24 cellular contexts compared by ENCODE assay signal in genomic region chr1:39835935-39836594, GRCh38. TPM values are rescaled to one million over a fixed set of nuclear protein-coding genes. Genes with fewer than 3 reads are reported as not detected.
DNase-seq lines count a peak whose midpoint lies in the region; ATAC-seq, FAIRE-seq and TF ChIP-seq lines count a peak whose summit lies in the region.
"Had no signal": no experiment of that assay in that cellular context is flagged by ENCODE, and none has a peak within 500 bp of the region (broad histone marks: within the 10 kb centered on the region; RNA-seq: fewer than 3 reads in every experiment).

No MANE protein-coding gene starts in this region.

- DNase-seq in NCI-H510A treated with DMSO at 0.1 percent for 48 hours (lab: John Stamatoyannopoulos, UW) (peak; percentile 100), NCI-H510A (lab: John Stamatoyannopoulos, UW) (no peak), SJCRH30 (peak in 1 of 2 experiments; percentile 50), keratinocyte (ENCODE audit: low read depth, low spot score) (no peak), NCI-H2196 treated with DMSO at 0.1 percent for 48 hours (lab: John Stamatoyannopoulos, UW; ENCODE audit: unreplicated experiment) (no peak), NAMALWA (ENCODE audit: low spot score) (no peak)
- DNase-seq: 8988T; ACHN; BE2C; H9; KBM-7; MV-4-11; NCI-H1105 treated with DMSO at 0.1 percent for 48 hours; NCI-H146; NCI-H1930; NCI-H226; NCI-H69; NK-92 treated with Interleukin-12 subunit alpha and Interleukin-12 subunit beta, amount 100 ng/mL, for 24 hours; PC-3 had no signal

- H3K9me3 ChIP-seq in SJCRH30 (replicated peaks) (no peaks in the 10 kb centered on the region), keratinocyte (ENCODE audit: control insufficient read depth, low read depth, low read length) (no peaks in the 10 kb centered on the region)
- H3K9me3 ChIP-seq: BE2C had no signal

- H2AFZ ChIP-seq in keratinocyte (ENCODE audit: control insufficient read depth, low read length) = no peak overlapping the region
- H2AFZ ChIP-seq: GM23338 had no signal

- H3K27ac ChIP-seq in SJCRH30 (peak overlapping the region; percentile 45), keratinocyte (ENCODE audit: control insufficient read depth, insufficient read depth, low read length) (no peak overlapping the region)

- H3K36me3 ChIP-seq in SJCRH30 = peaks cover 32% of the 10 kb centered on the region
- peaks cover 8 to 15% of the 10 kb centered on the region in 2 experiments for H3K36me3 ChIP-seq in keratinocyte (ENCODE audit: control insufficient read depth in 2 of 2, extremely low read depth in 1 of 2, insufficient read depth in 2 of 2, low read length in 2 of 2)

- H4K20me1 ChIP-seq in keratinocyte (ENCODE audit: control insufficient read depth, extremely low read depth, insufficient read depth, low read length) = no peaks in the 10 kb centered on the region

- H3K79me2 ChIP-seq in keratinocyte (ENCODE audit: control insufficient read depth, insufficient read depth, low read length) = no peaks in the 10 kb centered on the region

- no peak for TF ChIP-seq CTCF in keratinocyte (optimal IDR thresholded peaks at IDR 0.05 in 1 of 3, IDR thresholded peaks at IDR 0.05 in 1 of 3, conservative IDR thresholded peaks at IDR 0.05 in 1 of 3; ENCODE audit: extremely low read depth in 1 of 3, insufficient read depth in 2 of 3, low read length in 3 of 3)

- no peaks in the 10 kb centered on the region for H3K9me1 ChIP-seq in keratinocyte (ENCODE audit: control insufficient read depth, extremely low read depth, insufficient read depth, low read length)

- H3K4me2 ChIP-seq in keratinocyte (ENCODE audit: control insufficient read depth, extremely low read depth, insufficient read depth, low read depth, low read length) = no peak overlapping the region
- H3K4me2 ChIP-seq: GM23338 had no signal

- H3K27me3 ChIP-seq in SJCRH30 (no peaks in the 10 kb centered on the region), keratinocyte (ENCODE audit: control insufficient read depth, extremely low read depth, insufficient read depth, low read length) (no peaks in the 10 kb centered on the region)
- H3K27me3 ChIP-seq: BE2C had no signal

- H3K4me3 ChIP-seq in SJCRH30 = no peak overlapping the region
- H3K4me3 ChIP-seq in keratinocyte (ENCODE audit: control insufficient read depth in 2 of 3, extremely low read depth in 1 of 3, insufficient read depth in 2 of 3, low read depth in 1 of 3, low read length in 3 of 3) = no peak overlapping the region
- H3K4me3 ChIP-seq: GM23338 had no signal

- H3K4me1 ChIP-seq in SJCRH30 = peaks cover 22% of the 10 kb centered on the region
- no peaks in the 10 kb centered on the region for H3K4me1 ChIP-seq in keratinocyte (ENCODE audit: control insufficient read depth, extremely low read depth, insufficient read depth, low read length)

- ATAC-seq in HG02763 (IDR thresholded peaks at IDR 0.05; ENCODE audit: unreplicated experiment) = no peak
- ATAC-seq: GM23338, PC-3, SK-N-SH treated with all-trans-retinoic acid at 6 μM for 48 hours had no signal

- no peak overlapping the region for H3K9ac ChIP-seq in keratinocyte (ENCODE audit: control insufficient read depth, extremely low read depth, insufficient read depth, low read length)

- dilution Hi-C loops in keratinocyte (cut with MboI; ENCODE audit: extremely low pct_ligation_motif_present, low sequenced_read_pairs) = no loop called here

- FAIRE-seq in keratinocyte (lab: Jason Lieb, UNC) = peak; percentile 34
- FAIRE-seq: GM18507, HTR-8/SVneo had no signal

RNA-seq across cellular contexts. Expression of gene TRIT1, which starts 47.2 kb away (rescaled TPM):
- total RNA-seq in SJCRH30 (2014; rRNA removed; shearing (Covaris generic)) = 31.3 and 35.7 TPM in 2 replicates
- 19.6 to 27.0 TPM (median 21.2 TPM) in 3 replicates for polyA plus RNA-seq in keratinocyte
- 27.3 TPM for polyA plus RNA-seq in keratinocyte (2011; ENCODE audit: low read depth)
- 13.0 and 19.5 TPM in 2 replicates for polyA plus RNA-seq in keratinocyte (2011; cell fraction: cytosol; rRNA removed)
- polyA plus RNA-seq in keratinocyte (2011; cell fraction: nucleus; rRNA removed) = 30.1 and 38.7 TPM in 2 replicates
- 15.8 and 18.6 TPM in 2 replicates for polyA plus RNA-seq in keratinocyte (2012; ENCODE audit: low replicate concordance)
- polyA minus RNA-seq in keratinocyte = 7.8 to 27.4 TPM (median 19.6 TPM) in 3 replicates
- 14.4 TPM for polyA minus RNA-seq in keratinocyte (2011; cell fraction: cytosol; rRNA and poly(A)+ RNA removed)
- 14.7 and 20.9 TPM in 2 replicates for polyA minus RNA-seq in keratinocyte (2011; cell fraction: nucleus; rRNA and poly(A)+ RNA removed)

RNA-seq across cellular contexts. Expression of gene BMP8B, which starts 47.4 kb away (rescaled TPM):
- 12.2 and 12.6 TPM in 2 replicates for total RNA-seq in SJCRH30 (2014; rRNA removed; shearing (Covaris generic))
- 0.03 to 0.04 TPM in 2 of 3 replicates, not detected in the other for polyA plus RNA-seq in keratinocyte
- polyA plus RNA-seq in keratinocyte (2011; ENCODE audit: low read depth) = 0.07 TPM
- not detected in 2 replicates for polyA plus RNA-seq in keratinocyte (2011; cell fraction: cytosol; rRNA removed)
- polyA plus RNA-seq in keratinocyte (2011; cell fraction: nucleus; rRNA removed) = 0.03 TPM in 1 of 2 replicates, not detected in the other
- polyA plus RNA-seq in keratinocyte (2012; ENCODE audit: low replicate concordance) = 0.02 and 0.27 TPM in 2 replicates
- not detected in 3 replicates for polyA minus RNA-seq in keratinocyte
- polyA minus RNA-seq in keratinocyte (2011; cell fraction: cytosol; rRNA and poly(A)+ RNA removed) = not detected
- polyA minus RNA-seq in keratinocyte (2011; cell fraction: nucleus; rRNA and poly(A)+ RNA removed) = not detected in 2 replicates
